Comparison of ENCODE assay signal across 12 cellular contexts in the genomic region with DNA sequence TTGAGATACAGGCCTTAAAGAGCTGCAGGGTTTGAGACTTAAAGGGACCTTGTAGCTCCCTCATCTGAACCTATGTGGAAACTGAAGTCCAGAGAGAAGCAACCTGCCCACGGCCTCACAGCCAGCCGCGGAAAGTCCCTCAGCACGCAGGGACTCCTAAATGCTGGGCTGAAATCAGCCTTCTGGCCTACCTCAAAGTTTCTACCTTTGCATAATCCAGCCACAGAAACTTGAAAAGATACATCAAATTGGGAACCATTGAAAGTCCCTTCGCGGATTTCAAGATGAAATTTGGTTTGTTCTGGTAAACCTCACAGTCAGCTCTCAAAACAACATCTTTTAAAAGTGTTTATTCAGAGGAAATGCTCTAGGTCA.
DNase-seq lines count a peak whose midpoint lies in the region; ATAC-seq, FAIRE-seq and TF ChIP-seq lines count a peak whose summit lies in the region.
"Had no signal": no experiment of that assay in that cellular context is flagged by ENCODE, and none has a peak within 500 bp of the region (broad histone marks: within the 10 kb centered on the region; RNA-seq: fewer than 3 reads in every experiment).

No MANE protein-coding gene starts in this region.

- peak overlapping the region; percentile 22 for H3K27ac Mint-ChIP-seq in activated T-helper 2 cell treated with anti-CD3 and anti-CD28 coated beads, Interferon-gamma antibody, Interleukin-2, Interleukin-4, amounts not matched to agents 10 μg/mL and 5 μg/mL and 100 μg/mL, durations not matched to agents 14 hours and 24 hours and 36 hours
- H3K27ac Mint-ChIP-seq in CD4-positive, alpha-beta T cell, result no peak overlapping the region
- H3K27ac Mint-ChIP-seq: CD14-positive monocyte had no signal

- no peak overlapping the region for H3K27ac ChIP-seq in CD4-positive, alpha-beta T cell (ENCODE audit: low read depth, low read length)
- H3K27ac ChIP-seq: heart right ventricle had no signal

- H3K27me3 Mint-ChIP-seq in activated T-helper 2 cell treated with anti-CD3 and anti-CD28 coated beads, Interferon-gamma antibody, Interleukin-2, Interleukin-4, amounts not matched to agents 10 μg/mL and 5 μg/mL and 100 μg/mL, durations not matched to agents 14 hours and 24 hours and 36 hours (ENCODE audit: low read depth), result no peaks in the 10 kb centered on the region
- no peaks in the 10 kb centered on the region for H3K27me3 Mint-ChIP-seq in CD4-positive, alpha-beta T cell

- DNase-seq in GM12891 (ENCODE audit: insufficient read length, low spot score) (no peak), cerebellar cortex (ENCODE audit: low spot score) (no peak), islet precursor cell (no peak), COLO668 (lab: John Stamatoyannopoulos, UW; ENCODE audit: unreplicated experiment) (no peak)
- DNase-seq in activated T-helper 2 cell treated with anti-CD3 and anti-CD28 coated beads, Interferon-gamma antibody, Interleukin-2, Interleukin-4, amounts not matched to agents 10 μg/mL and 5 μg/mL and 100 μg/mL, durations not matched to agents 14 hours and 24 hours and 36 hours (ENCODE audit: low spot score), result no peak
- DNase-seq in CD4-positive, alpha-beta T cell, result no peak
- DNase-seq: heart right ventricle had no signal

- POLR2A ChIA-PET in CD4-positive, alpha-beta T cell (lab: Charles Lee), result no interaction called here

- no peaks in the 10 kb centered on the region for H3K27me3 ChIP-seq in CD4-positive, alpha-beta T cell (ENCODE audit: control insufficient read depth, insufficient read depth, low read length)
- H3K27me3 ChIP-seq: heart right ventricle had no signal

- peaks cover 35% of the 10 kb centered on the region for H3K9me3 ChIP-seq in CD4-positive, alpha-beta T cell (ENCODE audit: control insufficient read depth, low read length)

- H3K4me1 Mint-ChIP-seq in activated T-helper 2 cell treated with anti-CD3 and anti-CD28 coated beads, Interferon-gamma antibody, Interleukin-2, Interleukin-4, amounts not matched to agents 10 μg/mL and 5 μg/mL and 100 μg/mL, durations not matched to agents 14 hours and 24 hours and 36 hours (ENCODE audit: low read depth), result peaks cover 2% of the 10 kb centered on the region
- no peaks in the 10 kb centered on the region for H3K4me1 Mint-ChIP-seq in CD4-positive, alpha-beta T cell (ENCODE audit: low read depth)
- H3K4me1 Mint-ChIP-seq: CD14-positive monocyte had no signal

- intact Hi-C loops in activated T-helper 2 cell treated with anti-CD3 and anti-CD28 coated beads, Interferon-gamma antibody, Interleukin-2, Interleukin-4, amounts not matched to agents 10 μg/mL and 5 μg/mL and 100 μg/mL, durations not matched to agents 14 hours and 24 hours and 36 hours (cut with micrococcal nuclease), result no loop called here
- intact Hi-C loops in CD4-positive, alpha-beta T cell (cut with DNase I, micrococcal nuclease), result no loop called here

- CTCF ChIA-PET in CD4-positive, alpha-beta T cell (lab: Charles Lee), result no interaction called here

- peak; percentile 96 for ATAC-seq in GM19395 (IDR thresholded peaks at IDR 0.05; ENCODE audit: unreplicated experiment)
- ATAC-seq in HG03039 (IDR thresholded peaks at IDR 0.05; ENCODE audit: unreplicated experiment), result peak; percentile 86
- no peak for ATAC-seq in CD4-positive, alpha-beta T cell (ENCODE audit: poor library complexity)
- ATAC-seq: heart right ventricle had no signal

- no peak for TF ChIP-seq POLR2A in GM12891 (IDR thresholded peaks at IDR 0.05; ENCODE audit: low read depth, low read length)

- FAIRE-seq in GM12891 (lab: Jason Lieb, UNC), result no peak
- FAIRE-seq: H1 had no signal

- no peak for TF ChIP-seq CTCF in CD4-positive, alpha-beta T cell (IDR thresholded peaks at IDR 0.05)

- no peak overlapping the region for H3K4me3 Mint-ChIP-seq in activated T-helper 2 cell treated with anti-CD3 and anti-CD28 coated beads, Interferon-gamma antibody, Interleukin-2, Interleukin-4, amounts not matched to agents 10 μg/mL and 5 μg/mL and 100 μg/mL, durations not matched to agents 14 hours and 24 hours and 36 hours (ENCODE audit: low read depth)
- H3K4me3 Mint-ChIP-seq in CD4-positive, alpha-beta T cell, result no peak overlapping the region
- H3K4me3 Mint-ChIP-seq: CD14-positive monocyte, neural crest cell had no signal

- H3K36me3 Mint-ChIP-seq in activated T-helper 2 cell treated with anti-CD3 and anti-CD28 coated beads, Interferon-gamma antibody, Interleukin-2, Interleukin-4, amounts not matched to agents 10 μg/mL and 5 μg/mL and 100 μg/mL, durations not matched to agents 14 hours and 24 hours and 36 hours (ENCODE audit: low read depth), result no peaks in the 10 kb centered on the region
- H3K36me3 Mint-ChIP-seq in CD4-positive, alpha-beta T cell (ENCODE audit: low read depth), result no peaks in the 10 kb centered on the region
- H3K36me3 Mint-ChIP-seq: CD14-positive monocyte had no signal

- H3K9me3 Mint-ChIP-seq in activated T-helper 2 cell treated with anti-CD3 and anti-CD28 coated beads, Interferon-gamma antibody, Interleukin-2, Interleukin-4, amounts not matched to agents 10 μg/mL and 5 μg/mL and 100 μg/mL, durations not matched to agents 14 hours and 24 hours and 36 hours, result no peaks in the 10 kb centered on the region
- peaks cover 2% of the 10 kb centered on the region for H3K9me3 Mint-ChIP-seq in CD4-positive, alpha-beta T cell

TF ChIP-seq in GM12891, 5 proteins besides CTCF, POLR2A, EP300 and RAD21:
- no peak for TF ChIP-seq POLR2AphosphoS5 (IDR thresholded peaks at IDR 0.05; ENCODE audit: low read depth, low read length)
- peak; percentile 86 for TF ChIP-seq POU2F2 (IDR thresholded peaks at IDR 0.05; ENCODE audit: low read depth, low read length)
